16 cellular contexts compared by ENCODE assay signal in genomic region chrX:40423299-40423698, GRCh38.
DNase-seq lines count a peak whose midpoint lies in the region; ATAC-seq and TF ChIP-seq lines count a peak whose summit lies in the region.
"Had no signal": no experiment of that assay in that cellular context is flagged by ENCODE, and none has a peak within 500 bp of the region (broad histone marks: within the 10 kb centered on the region; RNA-seq: fewer than 3 reads in every experiment).

No MANE protein-coding gene starts in this region.

- TF ChIP-seq CTCF in VCaP (conservative IDR thresholded peaks at IDR 0.05) (no peak), omental fat pad (IDR thresholded peaks at IDR 0.05) (no peak)

- H3K9me3 ChIP-seq in aorta (ENCODE audit: control insufficient read depth, low read length): no peaks in the 10 kb centered on the region
- H3K9me3 ChIP-seq: vagina had no signal

- peak; percentile 47 for ATAC-seq in left ventricle myocardium superior
- ATAC-seq in Right ventricle myocardium inferior: no peak
- peak; percentile 41 for ATAC-seq in aorta (ENCODE audit: low FRiP score)
- no peak for ATAC-seq in HG03175 (IDR thresholded peaks at IDR 0.05; ENCODE audit: unreplicated experiment)
- no peak for ATAC-seq in omental fat pad (ENCODE audit: low FRiP score)
- ATAC-seq: GM12878; Panc1; stimulated activated naive B cell treated with anti-CD40 and anti-IgM and Interleukin-4, amounts not matched to agents 10 μg/mL and 1 μg/mL and 100 μg/mL, for 72 hours had no signal

- no peaks in the 10 kb centered on the region for H3K4me1 ChIP-seq in aorta (ENCODE audit: control insufficient read depth in 1 of 2, insufficient read depth in 2 of 2, low read length in 2 of 2)
- H3K4me1 ChIP-seq: vagina had no signal

- H3K27me3 ChIP-seq in aorta (ENCODE audit: control insufficient read depth in 1 of 2, insufficient read depth in 2 of 2, low read length in 1 of 2): no peaks in the 10 kb centered on the region
- H3K27me3 ChIP-seq: brain microvascular endothelial cell, vagina had no signal

- WGBS in aorta, 2 donors: 53 to 56% methylated on average over 3 of the region's 3 CpGs

- no peak overlapping the region for H3K4me3 ChIP-seq in aorta (ENCODE audit: low read length in 2 of 2)
- H3K4me3 ChIP-seq: GM12878, vagina had no signal

- no peaks in the 10 kb centered on the region for H3K36me3 ChIP-seq in aorta (ENCODE audit: control insufficient read depth in 1 of 2, insufficient read depth in 2 of 2, low read length in 1 of 2)
- H3K36me3 ChIP-seq: brain microvascular endothelial cell, vagina had no signal

- H3K27ac ChIP-seq in VCaP: 0 out of 2 replicates have a peak overlapping the region, but pooled peaks have one; percentile 16
- H3K27ac ChIP-seq in aorta (ENCODE audit: low read depth in 1 of 2, low read length in 2 of 2): no peak overlapping the region
- H3K27ac ChIP-seq: brain microvascular endothelial cell, vagina had no signal

- DNase-seq in left ventricle myocardium superior (no peak), Right ventricle myocardium inferior (ENCODE audit: missing footprints) (no peak), fibroblast of peridontal ligament (ENCODE audit: extremely low read depth) (peak; percentile 5), aorta (no peak), GM19240 (ENCODE audit: insufficient read length, low spot score) (no peak), omental fat pad (ENCODE audit: low spot score) (no peak)
- DNase-seq: brain microvascular endothelial cell; endodermal cell; kidney; NCI-H226; stimulated activated naive B cell treated with anti-CD40 and anti-IgM and Interleukin-4, amounts not matched to agents 10 μg/mL and 1 μg/mL and 100 μg/mL, for 72 hours had no signal

- intact Hi-C loops in left ventricle myocardium superior (cut with micrococcal nuclease): no loop called here
- intact Hi-C loops in Right ventricle myocardium inferior (cut with DNase I): no loop called here
- intact Hi-C loops in aorta (cut with DNase I): no loop called here

Comparison
In these comparisons a context has a peak if more than half of its experiments do, and no peak if none do; other contexts are left out.
1. ATAC-seq: peak in left ventricle myocardium superior (single experiment) and aorta (single experiment); none in Right ventricle myocardium inferior (single experiment), HG03175 (single experiment) and omental fat pad (single experiment).